Comparison of ENCODE assay signal across 1 cellular context in genomic region chr9:130537346-130538050, GRCh38.
TF ChIP-seq lines count a peak whose summit lies in the region.

No MANE protein-coding gene starts in this region.

TF ChIP-seq in K562, 482 proteins besides CTCF, POLR2A, EP300 and RAD21 (continued from another document and continues in another):
- TF ChIP-seq ZMIZ1 (IDR thresholded peaks at IDR 0.05; ENCODE audit: low read depth in 2 of 2, low read length in 2 of 2) (peak in 1 of 2 experiments; percentile 95; a peak in 2 of 4 replicates), GATA2 (CRISPR knock-in tag; IDR thresholded peaks at IDR 0.05) (peak; percentile 97), ETV6 (IDR thresholded peaks at IDR 0.05; ENCODE audit: borderline replicate concordance in 1 of 2, low read depth in 2 of 2, low read length in 1 of 2) (peak in 1 of 2 experiments; percentile 77; a peak in 1 of 4 replicates), ETV6 (CRISPR knock-in tag; IDR thresholded peaks at IDR 0.05; ENCODE audit: borderline replicate concordance) (no peak), YY1 (IDR thresholded peaks at IDR 0.05; ENCODE audit: borderline replicate concordance in 1 of 3, control insufficient read depth in 1 of 3, extremely low read depth in 1 of 3, insufficient read depth in 3 of 3, insufficient read length in 1 of 3, insufficient replicate concordance in 2 of 3, low read depth in 1 of 3, low read length in 2 of 3) (peak in 1 of 3 experiments; percentile 58), STAG1 (CRISPR knock-in tag; IDR thresholded peaks at IDR 0.05; ENCODE audit: borderline replicate concordance) (no peak), NFRKB (IDR thresholded peaks at IDR 0.05; ENCODE audit: low read depth) (peak; percentile 44), ATF1 (CRISPR knock-in tag; IDR thresholded peaks at IDR 0.05) (no peak), ATF1 (tag; IDR thresholded peaks at IDR 0.05) (peak; percentile 84), CTCFL (IDR thresholded peaks at IDR 0.05; ENCODE audit: borderline replicate concordance, insufficient read depth, low read depth, low read length, poor library complexity, severe bottlenecking) (no peak), L3MBTL2 (IDR thresholded peaks at IDR 0.05) (peak; percentile 97), CBX5 (IDR thresholded peaks at IDR 0.05; ENCODE audit: borderline replicate concordance, low read depth) (no peak), MXI1 (IDR thresholded peaks at IDR 0.05; ENCODE audit: low read depth, low read length) (peak; percentile 43; the same call in 1 of the 2 replicates), SNIP1 (IDR thresholded peaks at IDR 0.05; ENCODE audit: low read depth) (no peak), XRCC3 (IDR thresholded peaks at IDR 0.05) (no peak), ZNF274 (IDR thresholded peaks at IDR 0.05; ENCODE audit: borderline replicate concordance, low read depth, low read length) (peak; percentile 64; the same call in 1 of the 2 replicates), CHD2 (IDR thresholded peaks at IDR 0.05; ENCODE audit: low read depth, low read length) (peak; percentile 26; the same call in 1 of the 2 replicates), STAT5A (IDR thresholded peaks at IDR 0.05; ENCODE audit: borderline replicate concordance, low read length) (peak; percentile 92), PML (IDR thresholded peaks at IDR 0.05; ENCODE audit: low read length) (peak; percentile 95), DACH1 (IDR thresholded peaks at IDR 0.05; ENCODE audit: partially characterized antibody) (peak; percentile 40), ZNF780A (CRISPR knock-in tag; IDR thresholded peaks at IDR 0.05) (no peak), MECOM (CRISPR knock-in tag; IDR thresholded peaks at IDR 0.05) (peak; percentile 84), GABPA (tag; conservative IDR thresholded peaks at IDR 0.05; ENCODE audit: low read depth) (peak; percentile 43; the same call in 1 of the 2 replicates), LCOR (CRISPR knock-in tag; IDR thresholded peaks at IDR 0.05) (peak; percentile 86), PHF20 (IDR thresholded peaks at IDR 0.05; ENCODE audit: partially characterized antibody) (peak; percentile 46), ATF3 (IDR thresholded peaks at IDR 0.05) (peak; percentile 73), ATF3 (CRISPR knock-in tag; conservative IDR thresholded peaks at IDR 0.05) (no peak), HDAC3 (IDR thresholded peaks at IDR 0.05; ENCODE audit: borderline replicate concordance, partially characterized antibody) (peak; percentile 90), USF1 (CRISPR knock-in tag; IDR thresholded peaks at IDR 0.05) (peak; percentile 71), NRF1 (conservative IDR thresholded peaks at IDR 0.05 in 1 of 2, IDR thresholded peaks at IDR 0.05 in 1 of 2) (peak in 1 of 2 experiments; percentile 23; a peak in 2 of 4 replicates), SFPQ (IDR thresholded peaks at IDR 0.05; ENCODE audit: low read depth, low read length) (no peak), TEAD1 (CRISPR knock-in tag; IDR thresholded peaks at IDR 0.05) (peak; percentile 68 to 80; a peak in 3 of 4 replicates), ZBTB1 (CRISPR knock-in tag; IDR thresholded peaks at IDR 0.05; ENCODE audit: borderline replicate concordance, low read depth) (peak; percentile 55; the same call in 1 of the 2 replicates), CAMTA2 (CRISPR knock-in tag; conservative IDR thresholded peaks at IDR 0.05) (no peak), E2F3 (CRISPR knock-in tag; IDR thresholded peaks at IDR 0.05) (peak; percentile 41; the same call in 1 of the 2 replicates), ZNF175 (CRISPR knock-in tag; IDR thresholded peaks at IDR 0.05; ENCODE audit: low read depth) (peak; percentile 92), TRIM24 (IDR thresholded peaks at IDR 0.05) (peak; percentile 92 to 93), POLR2AphosphoS5 (IDR thresholded peaks at IDR 0.05; ENCODE audit: control insufficient read depth, insufficient read depth, low read depth, low read length) (peak; percentile 96), RB1 (IDR thresholded peaks at IDR 0.05; ENCODE audit: low read depth) (peak; percentile 84), BHLHE40 (IDR thresholded peaks at IDR 0.05; ENCODE audit: low read length) (peak; percentile 99), E2F1 (CRISPR knock-in tag; IDR thresholded peaks at IDR 0.05) (no peak), JUND (IDR thresholded peaks at IDR 0.05; ENCODE audit: borderline replicate concordance, low read depth, low read length) (peak; percentile 87), JUND (tag; IDR thresholded peaks at IDR 0.05; ENCODE audit: borderline replicate concordance, low read depth, low read length) (peak; percentile 84; the same call in 2 of the 3 replicates), ZNF23 (CRISPR knock-in tag; IDR thresholded peaks at IDR 0.05) (no peak), MLLT1 (IDR thresholded peaks at IDR 0.05) (peak; percentile 33 to 85; a peak in 2 of 4 replicates), MYNN (IDR thresholded peaks at IDR 0.05) (peak; percentile 95), MYNN (CRISPR knock-in tag; IDR thresholded peaks at IDR 0.05) (no peak), PHB2 (IDR thresholded peaks at IDR 0.05; ENCODE audit: low read depth) (peak; percentile 94), ZNF609 (CRISPR knock-in tag; IDR thresholded peaks at IDR 0.05; ENCODE audit: borderline replicate concordance) (peak; percentile 87; the same call in 1 of the 2 replicates), ZFX (CRISPR knock-in tag; IDR thresholded peaks at IDR 0.05) (peak; percentile 39), TCF7L2 (IDR thresholded peaks at IDR 0.05; ENCODE audit: low read depth, low read length) (0 out of 2 replicates have a peak, but pooled peaks have one; percentile 17)
